Comparison of ENCODE assay signal across 18 cellular contexts in genomic region chr2:193542762-193543161, GRCh38.
DNase-seq lines count a peak whose midpoint lies in the region; ATAC-seq and TF ChIP-seq lines count a peak whose summit lies in the region.
"Had no signal": no experiment of that assay in that cellular context is flagged by ENCODE, and none has a peak within 500 bp of the region (broad histone marks: within the 10 kb centered on the region; RNA-seq: fewer than 3 reads in every experiment).

No MANE protein-coding gene starts in this region.

- intact Hi-C loops in OCI-LY7 (cut with micrococcal nuclease; ENCODE audit: unreplicated experiment) (no loop called here), Right ventricle myocardium superior (cut with DNase I) (no loop called here)

- CTCF ChIA-PET in OCI-LY7 (lab: Charles Lee; ENCODE audit: unreplicated experiment): no interaction called here
- CTCF ChIA-PET in activated naive CD4-positive, alpha-beta T cell treated with anti-CD3 and anti-CD28 coated beads, Interleukin-2, amount 10 ng/mL, durations not matched to agents 7 days and 5 days (lab: Charles Lee): no interaction called here

- H3K9me3 ChIP-seq in OCI-LY7 (ENCODE audit: low read length): no peaks in the 10 kb centered on the region
- H3K9me3 ChIP-seq: mucosa of descending colon, thoracic aorta had no signal

- POLR2A ChIA-PET in OCI-LY7 (lab: Charles Lee): no interaction called here

- no peaks in the 10 kb centered on the region; the same call in 1 of the 2 replicates for H3K9me2 ChIP-seq in OCI-LY7 (ENCODE audit: insufficient read depth, low read length)

- H3K9me3 Mint-ChIP-seq in activated naive CD4-positive, alpha-beta T cell treated with anti-CD3 and anti-CD28 coated beads, Interleukin-2, amount 10 ng/mL, durations not matched to agents 7 days and 5 days: no peaks in the 10 kb centered on the region

- H3K4me1 ChIP-seq in OCI-LY7 (ENCODE audit: insufficient read depth, low read length, poor library complexity, severe bottlenecking): peaks cover 14% of the 10 kb centered on the region
- H3K4me1 ChIP-seq: left ventricle myocardium inferior had no signal

- H3K4me1 Mint-ChIP-seq in activated naive CD4-positive, alpha-beta T cell treated with anti-CD3 and anti-CD28 coated beads, Interleukin-2, amount 10 ng/mL, durations not matched to agents 7 days and 5 days: no peaks in the 10 kb centered on the region
- H3K4me1 Mint-ChIP-seq: activated CD4-positive, alpha-beta T cell treated with anti-CD3 and anti-CD28 coated beads for 36 hours had no signal

- H3K36me3 Mint-ChIP-seq in activated naive CD4-positive, alpha-beta T cell treated with anti-CD3 and anti-CD28 coated beads, Interleukin-2, amount 10 ng/mL, durations not matched to agents 7 days and 5 days: no peaks in the 10 kb centered on the region

- ATAC-seq in GM19324 (IDR thresholded peaks at IDR 0.05; ENCODE audit: low FRiP score, unreplicated experiment): peak; percentile 57
- ATAC-seq in Right ventricle myocardium superior (ENCODE audit: poor library complexity): no peak
- ATAC-seq: activated CD4-positive, alpha-beta T cell treated with anti-CD3 and anti-CD28 coated beads for 36 hours; mucosa of descending colon had no signal

- H3K36me3 ChIP-seq in OCI-LY7 (ENCODE audit: insufficient read depth, low read length): no peaks in the 10 kb centered on the region
- H3K36me3 ChIP-seq: left ventricle myocardium inferior, thoracic aorta had no signal

- no TSS peak for BruUV-seq in OCI-LY7 (replicated peaks; lab: Mats Ljungman, UMichigan)

- H3K27me3 Mint-ChIP-seq in activated naive CD4-positive, alpha-beta T cell treated with anti-CD3 and anti-CD28 coated beads, Interleukin-2, amount 10 ng/mL, durations not matched to agents 7 days and 5 days: no peaks in the 10 kb centered on the region
- H3K27me3 Mint-ChIP-seq: activated CD4-positive, alpha-beta T cell treated with anti-CD3 and anti-CD28 coated beads for 36 hours had no signal

- no peaks in the 10 kb centered on the region for H3K79me2 ChIP-seq in OCI-LY7 (ENCODE audit: insufficient read depth, low read depth, low read length)

- DNase-seq in DMS153 treated with DMSO at 0.1 percent for 48 hours (lab: John Stamatoyannopoulos, UW; ENCODE audit: unreplicated experiment) (peak; percentile 45), NCI-H1436 (lab: John Stamatoyannopoulos, UW) (peak; percentile 64), OCI-LY7 (ENCODE audit: low spot score) (peak; percentile 53), cerebellar nuclear complex (lab: John Stamatoyannopoulos, UW) (no peak), GM03348 (ENCODE audit: low spot score) (no peak), Right ventricle myocardium superior (no peak)
- DNase-seq in activated naive CD4-positive, alpha-beta T cell treated with anti-CD3 and anti-CD28 coated beads, Interleukin-2, amount 10 ng/mL, durations not matched to agents 7 days and 5 days: no peak
- DNase-seq: activated CD4-positive, alpha-beta T cell treated with anti-CD3 and anti-CD28 coated beads for 36 hours; Calu3; central memory CD4-positive, alpha-beta T cell; effector memory CD4-positive, alpha-beta T cell; H7; Karpas-422; left ventricle myocardium inferior; mucosa of descending colon; NCI-H1694 treated with DMSO at 0.1 percent for 48 hours had no signal

- H3K4me3 Mint-ChIP-seq in activated naive CD4-positive, alpha-beta T cell treated with anti-CD3 and anti-CD28 coated beads, Interleukin-2, amount 10 ng/mL, durations not matched to agents 7 days and 5 days: no peak overlapping the region
- H3K4me3 Mint-ChIP-seq: activated CD4-positive, alpha-beta T cell treated with anti-CD3 and anti-CD28 coated beads for 36 hours had no signal

- no peak overlapping the region for H3K4me3 ChIP-seq in OCI-LY7 (ENCODE audit: low read depth, low read length, poor library complexity, severe bottlenecking)
- H3K4me3 ChIP-seq: left ventricle myocardium inferior, mucosa of descending colon, thoracic aorta had no signal

- TF ChIP-seq CTCF in OCI-LY7 (conservative IDR thresholded peaks at IDR 0.05; ENCODE audit: low read length): no peak

- no peak overlapping the region for H3K27ac Mint-ChIP-seq in activated naive CD4-positive, alpha-beta T cell treated with anti-CD3 and anti-CD28 coated beads, Interleukin-2, amount 10 ng/mL, durations not matched to agents 7 days and 5 days
- H3K27ac Mint-ChIP-seq: activated CD4-positive, alpha-beta T cell treated with anti-CD3 and anti-CD28 coated beads for 36 hours had no signal

- H3K27ac ChIP-seq in OCI-LY7 (ENCODE audit: low read depth, low read length, poor library complexity, severe bottlenecking): no peak overlapping the region
- H3K27ac ChIP-seq: left ventricle myocardium inferior, thoracic aorta had no signal

- H3K4me2 ChIP-seq in OCI-LY7 (ENCODE audit: low read length): no peak overlapping the region

- no peaks in the 10 kb centered on the region for H4K20me1 ChIP-seq in OCI-LY7 (ENCODE audit: insufficient read depth, low read length)

- no peak overlapping the region for H2AFZ ChIP-seq in OCI-LY7 (ENCODE audit: low read length)

Comparison
In these comparisons a context has a peak if more than half of its experiments do, and no peak if none do; other contexts are left out.
1. DNase-seq: peak in DMS153 treated with DMSO at 0.1 percent for 48 hours (single experiment), NCI-H1436 (single experiment) and OCI-LY7 (single experiment); none in cerebellar nuclear complex (0 of 2), activated naive CD4-positive, alpha-beta T cell treated with anti-CD3 and anti-CD28 coated beads, Interleukin-2, amount 10 ng/mL, durations not matched to agents 7 days and 5 days (single experiment), GM03348 (single experiment) and Right ventricle myocardium superior (single experiment).